Comparison of ENCODE assay signal across 9 cellular contexts in genomic region chrX:24363432-24364181, GRCh38. TPM values are rescaled to one million over a fixed set of nuclear protein-coding genes. Genes with fewer than 3 reads are reported as not detected.
"Had no signal": no experiment of that assay in that cellular context is flagged by ENCODE, and none has a peak within 500 bp of the region (broad histone marks: within the 10 kb centered on the region; RNA-seq: fewer than 3 reads in every experiment).

No MANE protein-coding gene starts in this region.

RNA-seq across cellular contexts. Expression of gene SUPT20HL1, which starts 3.2 kb away (rescaled TPM):
- total RNA-seq: activated CD4-positive, alpha-beta memory T cell treated with anti-CD3 and anti-CD28 coated beads for 36 hours; activated CD4-positive, alpha-beta T cell treated with anti-CD3 and anti-CD28 coated beads, Interleukin-2, amount 10 ng/mL, durations not matched to agents 7 days and 5 days; activated naive CD8-positive, alpha-beta T cell treated with anti-CD3 and anti-CD28 coated beads for 36 hours; activated T-helper 2 cell treated with anti-CD3 and anti-CD28 coated beads, Interferon-gamma antibody, Interleukin-2, Interleukin-4, amounts not matched to agents 10 μg/mL and 5 μg/mL and 100 μg/mL, durations not matched to agents 14 hours and 24 hours and 36 hours; MCF 10A; PC-3; T-helper 2 cell treated with Interferon-gamma antibody and Interleukin-4, amounts not matched to agents 100 ng/mL and 5 ng/mL, for 36 hours had no signal
- polyA plus RNA-seq: adipose tissue, IgD-negative memory B cell had no signal

RNA-seq across cellular contexts. Expression of gene SUPT20HL2, which starts 49.7 kb away (rescaled TPM):
- total RNA-seq: activated CD4-positive, alpha-beta memory T cell treated with anti-CD3 and anti-CD28 coated beads for 36 hours; activated CD4-positive, alpha-beta T cell treated with anti-CD3 and anti-CD28 coated beads, Interleukin-2, amount 10 ng/mL, durations not matched to agents 7 days and 5 days; activated naive CD8-positive, alpha-beta T cell treated with anti-CD3 and anti-CD28 coated beads for 36 hours; activated T-helper 2 cell treated with anti-CD3 and anti-CD28 coated beads, Interferon-gamma antibody, Interleukin-2, Interleukin-4, amounts not matched to agents 10 μg/mL and 5 μg/mL and 100 μg/mL, durations not matched to agents 14 hours and 24 hours and 36 hours; MCF 10A; PC-3; T-helper 2 cell treated with Interferon-gamma antibody and Interleukin-4, amounts not matched to agents 100 ng/mL and 5 ng/mL, for 36 hours had no signal
- polyA plus RNA-seq: IgD-negative memory B cell had no signal
